1 cellular context compared by ENCODE assay signal in genomic region chr2:54115284-54116137, GRCh38.
TF ChIP-seq lines count a peak whose summit lies in the region.

ACYP2 (plus strand) TSS chr2:54115615.

TF ChIP-seq in HEK293, 187 proteins besides CTCF, POLR2A, EP300 and RAD21 (continued from another document and continues in another):
- no peak for TF ChIP-seq ZBTB44 (tag by site-specific recombination; IDR thresholded peaks at IDR 0.05)
- peak; percentile 35; the same call in 1 of the 2 replicates for TF ChIP-seq ZNF843 (tag by site-specific recombination; IDR thresholded peaks at IDR 0.05)
- TF ChIP-seq ZNF23 (tag by site-specific recombination; IDR thresholded peaks at IDR 0.05; ENCODE audit: borderline replicate concordance) = no peak
- TF ChIP-seq MEIS1 (CRISPR knock-in tag; IDR thresholded peaks at IDR 0.05; ENCODE audit: borderline replicate concordance) = no peak
- no peak for TF ChIP-seq ZBTB49 (tag by site-specific recombination; IDR thresholded peaks at IDR 0.05; ENCODE audit: low read depth)
- TF ChIP-seq FEZF1 (tag by site-specific recombination; IDR thresholded peaks at IDR 0.05) = peak; percentile 73
- peak; percentile 90 for TF ChIP-seq ZBTB17 (tag by site-specific recombination; IDR thresholded peaks at IDR 0.05)
- no peak for TF ChIP-seq REPIN1 (tag by site-specific recombination; IDR thresholded peaks at IDR 0.05; ENCODE audit: low read depth)
- TF ChIP-seq ZNF157 (tag by site-specific recombination; IDR thresholded peaks at IDR 0.05) = no peak
- TF ChIP-seq ZNF521 (tag by site-specific recombination; IDR thresholded peaks at IDR 0.05) = no peak
- peak; percentile 37 for TF ChIP-seq ZBTB8A (tag by site-specific recombination; IDR thresholded peaks at IDR 0.05)
- TF ChIP-seq ZNF768 (tag by site-specific recombination; IDR thresholded peaks at IDR 0.05) = no peak
- TF ChIP-seq ZNF624 (tag by site-specific recombination; IDR thresholded peaks at IDR 0.05) = no peak
- no peak for TF ChIP-seq RBAK (tag by site-specific recombination; IDR thresholded peaks at IDR 0.05)
- no peak for TF ChIP-seq ZNF701 (tag by site-specific recombination; IDR thresholded peaks at IDR 0.05)
- peak; percentile 27; the same call in 1 of the 2 replicates for TF ChIP-seq ZBTB21 (tag by site-specific recombination; IDR thresholded peaks at IDR 0.05)
- no peak for TF ChIP-seq ZNF639 (tag by site-specific recombination; IDR thresholded peaks at IDR 0.05)
- TF ChIP-seq ZNF302 (tag by site-specific recombination; IDR thresholded peaks at IDR 0.05; ENCODE audit: low read depth) = no peak
- no peak for TF ChIP-seq HOXC10 (CRISPR knock-in tag; IDR thresholded peaks at IDR 0.05)
- peak; percentile 84; the same call in 1 of the 2 replicates for TF ChIP-seq YY2 (tag by site-specific recombination; IDR thresholded peaks at IDR 0.05)
- TF ChIP-seq BCL11A (tag by site-specific recombination; IDR thresholded peaks at IDR 0.05; ENCODE audit: low read depth) = no peak
- TF ChIP-seq ELK4 (IDR thresholded peaks at IDR 0.05; ENCODE audit: borderline replicate concordance, low read depth, low read length) = no peak; the same call in 1 of the 2 replicates
- peak; percentile 78; the same call in 1 of the 2 replicates for TF ChIP-seq ZNF600 (tag by site-specific recombination; IDR thresholded peaks at IDR 0.05)
- no peak for TF ChIP-seq ZNF544 (tag by site-specific recombination; IDR thresholded peaks at IDR 0.05)
- TF ChIP-seq ZNF138 (tag by site-specific recombination; IDR thresholded peaks at IDR 0.05; ENCODE audit: borderline replicate concordance) = no peak
- TF ChIP-seq ZXDB (tag by site-specific recombination; IDR thresholded peaks at IDR 0.05) = peak; percentile 83
- TF ChIP-seq ZNF394 (tag by site-specific recombination; IDR thresholded peaks at IDR 0.05; ENCODE audit: borderline replicate concordance) = peak; percentile 24; the same call in 1 of the 2 replicates
- peak; percentile 97 for TF ChIP-seq ZNF398 (tag by site-specific recombination; IDR thresholded peaks at IDR 0.05)
- no peak for TF ChIP-seq ZNF146 (tag by site-specific recombination; IDR thresholded peaks at IDR 0.05)
- no peak for TF ChIP-seq ZNF473 (tag by site-specific recombination; IDR thresholded peaks at IDR 0.05)
- TF ChIP-seq ZBTB6 (tag by site-specific recombination; IDR thresholded peaks at IDR 0.05) = no peak
- no peak for TF ChIP-seq ZSCAN18 (tag by site-specific recombination; IDR thresholded peaks at IDR 0.05)
- no peak for TF ChIP-seq ZNF530 (tag by site-specific recombination; IDR thresholded peaks at IDR 0.05; ENCODE audit: low read depth)
- peak; percentile 12; the same call in 1 of the 2 replicates for TF ChIP-seq MZF1 (tag by site-specific recombination; IDR thresholded peaks at IDR 0.05; ENCODE audit: borderline replicate concordance)
- TF ChIP-seq ZNF311 (tag by site-specific recombination; IDR thresholded peaks at IDR 0.05; ENCODE audit: borderline replicate concordance) = no peak
- peak; percentile 94 for TF ChIP-seq SP2 (tag by site-specific recombination; IDR thresholded peaks at IDR 0.05)
- TF ChIP-seq ZNF561 (tag by site-specific recombination; IDR thresholded peaks at IDR 0.05; ENCODE audit: borderline replicate concordance) = peak; percentile 87; the same call in 1 of the 2 replicates
- no peak for TF ChIP-seq ZNF704 (tag by site-specific recombination; IDR thresholded peaks at IDR 0.05)
- peak; percentile 79 for TF ChIP-seq SP3 (tag by site-specific recombination; IDR thresholded peaks at IDR 0.05)
- TF ChIP-seq ZNF341 (tag by site-specific recombination; IDR thresholded peaks at IDR 0.05; ENCODE audit: low read depth) = peak; percentile 64
- 0 out of 2 replicates have a peak, but pooled peaks have one; percentile 7 for TF ChIP-seq ZIC2 (tag by site-specific recombination; IDR thresholded peaks at IDR 0.05)
- no peak for TF ChIP-seq ZNF571 (tag by site-specific recombination; IDR thresholded peaks at IDR 0.05)
- no peak for TF ChIP-seq ZNF155 (tag by site-specific recombination; IDR thresholded peaks at IDR 0.05)
- no peak for TF ChIP-seq ZNF416 (tag by site-specific recombination; IDR thresholded peaks at IDR 0.05)
- TF ChIP-seq ZSCAN4 (tag by site-specific recombination; IDR thresholded peaks at IDR 0.05) = peak; percentile 50
- TF ChIP-seq ZSCAN16 (tag by site-specific recombination; IDR thresholded peaks at IDR 0.05) = no peak
- TF ChIP-seq INSM2 (tag by site-specific recombination; IDR thresholded peaks at IDR 0.05) = no peak
- no peak for TF ChIP-seq SETDB1 (IDR thresholded peaks at IDR 0.05; ENCODE audit: insufficient read length, low read length)
- no peak for TF ChIP-seq ZNF560 (tag by site-specific recombination; IDR thresholded peaks at IDR 0.05; ENCODE audit: borderline replicate concordance)
- no peak for TF ChIP-seq ZNF18 (tag by site-specific recombination; IDR thresholded peaks at IDR 0.05)
- TF ChIP-seq SP7 (tag by site-specific recombination; IDR thresholded peaks at IDR 0.05) = peak; percentile 69
